Comparison of ENCODE assay signal across 12 cellular contexts in the genomic region with DNA sequence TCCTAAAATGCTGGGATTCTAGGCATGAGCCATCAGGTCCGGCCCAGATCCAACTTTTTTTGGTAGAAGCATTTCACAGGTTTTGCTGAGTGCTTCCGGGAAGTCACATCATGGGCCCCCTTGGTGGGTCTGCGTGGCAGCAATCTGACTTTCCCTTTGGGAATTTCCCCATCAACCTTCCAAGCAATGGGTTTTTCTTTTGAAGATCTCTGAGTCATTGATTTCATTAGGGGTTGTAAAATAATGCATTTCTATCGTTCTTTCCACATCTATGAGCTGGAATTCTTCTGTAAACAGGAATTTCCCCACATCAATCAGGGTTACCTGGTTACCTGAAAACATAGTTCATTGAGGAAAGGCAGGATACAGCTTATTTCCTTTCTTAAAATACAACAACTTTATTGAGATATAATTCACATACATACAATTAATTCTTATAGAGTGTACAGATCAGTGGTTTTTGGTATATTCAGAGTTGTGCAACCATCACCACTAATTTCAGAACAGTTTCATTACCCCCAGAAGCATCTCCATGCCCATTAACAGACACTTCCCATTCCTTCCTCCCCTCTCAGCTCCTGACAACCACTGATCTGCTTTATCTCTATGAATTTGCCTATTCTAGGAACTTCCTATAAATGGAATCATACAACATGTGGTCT. TPM values are rescaled to one million over a fixed set of nuclear protein-coding genes. Genes with fewer than 3 reads are reported as not detected.
DNase-seq lines count a peak whose midpoint lies in the region; ATAC-seq and TF ChIP-seq lines count a peak whose summit lies in the region.
"Had no signal": no experiment of that assay in that cellular context is flagged by ENCODE, and none has a peak within 500 bp of the region (broad histone marks: within the 10 kb centered on the region; RNA-seq: fewer than 3 reads in every experiment).

No MANE protein-coding gene starts in this region.

- no peaks in the 10 kb centered on the region for H3K36me3 ChIP-seq in mucosa of descending colon (ENCODE audit: low read depth)
- H3K36me3 ChIP-seq: vagina had no signal

- intact Hi-C loops in mucosa of descending colon (cut with DNase I, micrococcal nuclease), result no loop called here

- peaks cover 17% of the 10 kb centered on the region for H3K4me1 Mint-ChIP-seq in activated naive CD4-positive, alpha-beta T cell treated with anti-CD3 and anti-CD28 coated beads, Interleukin-2, amount 50 U/mL, for 24 hours
- H3K4me1 Mint-ChIP-seq: T-cell had no signal

- H3K36me3 Mint-ChIP-seq in activated naive CD4-positive, alpha-beta T cell treated with anti-CD3 and anti-CD28 coated beads, Interleukin-2, amount 50 U/mL, for 24 hours, result no peaks in the 10 kb centered on the region
- H3K36me3 Mint-ChIP-seq in activated naive CD4-positive, alpha-beta T cell treated with anti-CD3 and anti-CD28 coated beads, Interleukin-2, amount 50 U/mL, for 72 hours, result peaks cover 0 to 11% of the 10 kb centered on the region in 2 donors
- H3K36me3 Mint-ChIP-seq: T-cell had no signal

- H3K9me3 Mint-ChIP-seq in activated naive CD4-positive, alpha-beta T cell treated with anti-CD3 and anti-CD28 coated beads, Interleukin-2, amount 50 U/mL, for 24 hours, result no peaks in the 10 kb centered on the region
- H3K9me3 Mint-ChIP-seq in activated naive CD4-positive, alpha-beta T cell treated with anti-CD3 and anti-CD28 coated beads, Interleukin-2, amount 50 U/mL, for 72 hours, result peaks cover 0 to 13% of the 10 kb centered on the region in 2 donors
- H3K9me3 Mint-ChIP-seq: T-cell had no signal

- H3K4me3 Mint-ChIP-seq in activated naive CD4-positive, alpha-beta T cell treated with anti-CD3 and anti-CD28 coated beads, Interleukin-2, amount 50 U/mL, for 24 hours, result no peak overlapping the region
- H3K4me3 Mint-ChIP-seq: T-cell had no signal

- no peak for ATAC-seq in activated naive CD4-positive, alpha-beta T cell treated with anti-CD3 and anti-CD28 coated beads, Interleukin-2, amount 50 U/mL, for 72 hours
- ATAC-seq in mucosa of descending colon, result peak; percentile 22
- no peak for ATAC-seq in GM19035 (IDR thresholded peaks at IDR 0.05; ENCODE audit: unreplicated experiment)
- ATAC-seq: T-cell had no signal

- H3K4me1 ChIP-seq in mucosa of descending colon (ENCODE audit: low read depth), result no peaks in the 10 kb centered on the region
- H3K4me1 ChIP-seq: vagina had no signal

- DNase-seq in activated naive CD4-positive, alpha-beta T cell treated with anti-CD3 and anti-CD28 coated beads, Interleukin-2, amount 50 U/mL, for 72 hours (ENCODE audit: low spot score in 2 of 2), result no peak
- DNase-seq in SW480 (ENCODE audit: low spot score), result peak; percentile 96
- no peak for DNase-seq in mucosa of descending colon
- DNase-seq in DMS79 (lab: John Stamatoyannopoulos, UW), result no peak
- DNase-seq: activated CD4-positive, alpha-beta T cell treated with anti-CD3 and anti-CD28 coated beads, Interleukin-2, amount 50 U/mL, for 1 hour; midbrain; NCI-H2081 treated with DMSO at 0.1 percent for 48 hours; T-cell had no signal

- H3K27ac Mint-ChIP-seq in activated naive CD4-positive, alpha-beta T cell treated with anti-CD3 and anti-CD28 coated beads, Interleukin-2, amount 50 U/mL, for 24 hours, result peak overlapping the region; percentile 7
- no peak overlapping the region for H3K27ac Mint-ChIP-seq in activated naive CD4-positive, alpha-beta T cell treated with anti-CD3 and anti-CD28 coated beads, Interleukin-2, amount 50 U/mL, for 72 hours
- H3K27ac Mint-ChIP-seq: T-cell had no signal

- no peaks in the 10 kb centered on the region for H3K9me3 ChIP-seq in mucosa of descending colon
- H3K9me3 ChIP-seq: vagina had no signal

- H3K4me3 ChIP-seq in mucosa of descending colon, result no peak overlapping the region
- H3K4me3 ChIP-seq: vagina had no signal

- TF ChIP-seq CTCF in mucosa of descending colon (IDR thresholded peaks at IDR 0.05), result no peak

- no peaks in the 10 kb centered on the region for H3K27me3 Mint-ChIP-seq in activated naive CD4-positive, alpha-beta T cell treated with anti-CD3 and anti-CD28 coated beads, Interleukin-2, amount 50 U/mL, for 24 hours

RNA-seq across cellular contexts. Expression of a gene that starts 9.8 kb away (rescaled TPM):
- 10 to 100 TPM; 44.7 to 54.9 TPM for total RNA-seq in activated naive CD4-positive, alpha-beta T cell treated with anti-CD3 and anti-CD28 coated beads, Interleukin-2, amount 50 U/mL, for 72 hours
- total RNA-seq in mucosa of descending colon, result 10 to 100 TPM; 29.2 to 40.8 (median 34.6) TPM

RNA-seq across cellular contexts. Expression of a gene that starts 18.3 kb away (rescaled TPM):
- not detected for total RNA-seq in activated naive CD4-positive, alpha-beta T cell treated with anti-CD3 and anti-CD28 coated beads, Interleukin-2, amount 50 U/mL, for 72 hours
- not detected for total RNA-seq in mucosa of descending colon
- total RNA-seq: fibroblast of lung, T-cell, vagina had no signal

RNA-seq across cellular contexts. Expression of a gene that starts 32.1 kb away (rescaled TPM):
- not detected for total RNA-seq in activated naive CD4-positive, alpha-beta T cell treated with anti-CD3 and anti-CD28 coated beads, Interleukin-2, amount 50 U/mL, for 72 hours
- 10 to 100 TPM in 2 of 3 donors, 1 to 10 TPM in 1; 1.5 to 78.0 (median 13.0) TPM for total RNA-seq in mucosa of descending colon

RNA-seq across cellular contexts. Expression of a gene that starts 36.1 kb away (rescaled TPM):
- under 1 TPM in 1 of 2 donors, not detected in 1; 0.37 TPM for total RNA-seq in activated naive CD4-positive, alpha-beta T cell treated with anti-CD3 and anti-CD28 coated beads, Interleukin-2, amount 50 U/mL, for 72 hours
- 1 to 10 TPM in 2 of 3 donors, not detected in 1; 1.3 to 3.4 TPM for total RNA-seq in mucosa of descending colon
- total RNA-seq: T-cell had no signal

RNA-seq across cellular contexts. Expression of a gene that starts 57.8 kb away (rescaled TPM):
- total RNA-seq in activated naive CD4-positive, alpha-beta T cell treated with anti-CD3 and anti-CD28 coated beads, Interleukin-2, amount 50 U/mL, for 72 hours, result not detected
- total RNA-seq in mucosa of descending colon, result 1 to 10 TPM in 1 of 3 donors, not detected in 2; 1.2 TPM
- total RNA-seq: T-cell, vagina had no signal
